23 cellular contexts compared by ENCODE assay signal in the genomic region with DNA sequence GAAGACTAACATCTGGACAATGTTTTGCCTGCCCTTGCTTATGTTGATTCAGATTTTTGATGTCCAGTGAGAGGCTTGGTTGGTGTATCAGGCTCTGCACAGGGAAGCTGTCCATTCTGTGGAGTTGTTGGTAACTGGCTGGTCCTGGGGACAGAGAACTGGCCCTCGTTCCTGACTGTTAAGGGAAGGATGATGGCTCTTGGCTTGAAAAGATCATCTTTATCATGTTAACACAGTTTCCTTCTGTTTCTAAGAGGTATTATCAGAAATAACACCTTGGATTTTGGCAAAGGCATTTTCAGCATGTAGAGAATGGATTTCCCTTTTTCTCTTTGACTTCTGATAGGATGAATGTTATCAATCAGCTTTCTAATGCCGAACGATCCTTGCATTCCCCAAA.
"Had no signal": no experiment of that assay in that cellular context is flagged by ENCODE, and none has a peak within 500 bp of the region (broad histone marks: within the 10 kb centered on the region; RNA-seq: fewer than 3 reads in every experiment).

No MANE protein-coding gene starts in this region.

- H3K9me3 Mint-ChIP-seq: activated B cell treated with CpG ODN at 0.5 μM for 24 hours; activated CD4-positive, alpha-beta T cell treated with anti-CD3 and anti-CD28 coated beads, Interleukin-2, amount 10 ng/mL, durations not matched to agents 24 days and 14 days; activated naive CD4-positive, alpha-beta T cell treated with anti-CD3 and anti-CD28 coated beads, Interleukin-2, amount 50 U/mL, for 24 hours; activated T-cell treated with anti-CD3 and anti-CD28 coated beads, Interleukin-2, amount 50 U/mL, for 24 hours; activated T-helper 1 cell treated with anti-CD3 and anti-CD28 coated beads, Interleukin-12 subunit alpha, Interleukin-12 subunit beta, Interleukin-2, Interleukin-4 antibody, amounts not matched to agents 30 ng/mL and 10 ng/mL and 1 ng/mL, durations not matched to agents 14 hours and 24 hours and 36 hours had no signal

- ATAC-seq: activated CD8-positive, alpha-beta memory T cell treated with anti-CD3 and anti-CD28 coated beads, Interleukin-2, amount 10 ng/mL, durations not matched to agents 7 days and 5 days; body of pancreas; PC-3 had no signal

- H3K9me3 ChIP-seq: body of pancreas had no signal

- H3K27me3 Mint-ChIP-seq: activated B cell treated with CpG ODN at 0.5 μM for 24 hours; activated CD4-positive, alpha-beta T cell treated with anti-CD3 and anti-CD28 coated beads, Interleukin-2, amount 10 ng/mL, durations not matched to agents 24 days and 14 days; activated CD8-positive, alpha-beta memory T cell treated with anti-CD3 and anti-CD28 coated beads, Interleukin-2, amount 10 ng/mL, durations not matched to agents 7 days and 5 days; activated naive CD4-positive, alpha-beta T cell treated with anti-CD3 and anti-CD28 coated beads, Interleukin-2, amount 50 U/mL, for 24 hours; activated T-cell treated with anti-CD3 and anti-CD28 coated beads, Interleukin-2, amount 50 U/mL, for 24 hours had no signal

- H3K4me3 ChIP-seq: body of pancreas had no signal

- DNase-seq: activated B cell treated with CpG ODN at 0.5 μM for 24 hours; activated CD4-positive, alpha-beta T cell treated with anti-CD3 and anti-CD28 coated beads for 1 hour; activated CD4-positive, alpha-beta T cell treated with anti-CD3 and anti-CD28 coated beads, Interleukin-2, amount 10 ng/mL, durations not matched to agents 24 days and 14 days; activated CD4-positive, alpha-beta T cell treated with anti-CD3 and anti-CD28 coated beads, Interleukin-2, amount 50 U/mL, for 48 hours; activated CD8-positive, alpha-beta memory T cell treated with anti-CD3 and anti-CD28 coated beads, Interleukin-2, amount 10 ng/mL, durations not matched to agents 7 days and 5 days; activated effector memory CD4-positive, alpha-beta T cell treated with Interleukin-2 at 50 U/mL for 16 hours; activated naive CD4-positive, alpha-beta T cell; activated T-cell treated with anti-CD3 and anti-CD28 coated beads, Interleukin-2, amount 50 U/mL, for 24 hours; aorta; body of pancreas; central memory CD4-positive, alpha-beta T cell; Kasumi-1; NCI-H1105 treated with DMSO at 0.1 percent for 48 hours; NCI-H146; NCI-H187 treated with DMSO at 0.1 percent for 48 hours; NCI-H2081 treated with DMSO at 0.1 percent for 48 hours; NCI-H446; NCI-H524; PC-3; SHP77 treated with DMSO at 0.1 percent for 48 hours; T-helper 1 cell had no signal

- H3K27ac ChIP-seq: body of pancreas had no signal

- H3K4me1 ChIP-seq: body of pancreas had no signal

- H3K4me3 Mint-ChIP-seq: activated B cell treated with CpG ODN at 0.5 μM for 24 hours; activated CD4-positive, alpha-beta T cell treated with anti-CD3 and anti-CD28 coated beads, Interleukin-2, amount 10 ng/mL, durations not matched to agents 24 days and 14 days; activated CD8-positive, alpha-beta memory T cell treated with anti-CD3 and anti-CD28 coated beads, Interleukin-2, amount 10 ng/mL, durations not matched to agents 7 days and 5 days; activated naive CD4-positive, alpha-beta T cell treated with anti-CD3 and anti-CD28 coated beads, Interleukin-2, amount 50 U/mL, for 24 hours; activated T-cell treated with anti-CD3 and anti-CD28 coated beads, Interleukin-2, amount 50 U/mL, for 24 hours; activated T-helper 1 cell treated with anti-CD3 and anti-CD28 coated beads, Interleukin-12 subunit alpha, Interleukin-12 subunit beta, Interleukin-2, Interleukin-4 antibody, amounts not matched to agents 30 ng/mL and 10 ng/mL and 1 ng/mL, durations not matched to agents 14 hours and 24 hours and 36 hours had no signal

- H3K36me3 Mint-ChIP-seq: activated CD8-positive, alpha-beta memory T cell treated with anti-CD3 and anti-CD28 coated beads, Interleukin-2, amount 10 ng/mL, durations not matched to agents 7 days and 5 days; activated naive CD4-positive, alpha-beta T cell treated with anti-CD3 and anti-CD28 coated beads, Interleukin-2, amount 50 U/mL, for 24 hours had no signal

- H3K27ac Mint-ChIP-seq: activated B cell treated with CpG ODN at 0.5 μM for 24 hours; activated CD4-positive, alpha-beta T cell treated with anti-CD3 and anti-CD28 coated beads, Interleukin-2, amount 10 ng/mL, durations not matched to agents 24 days and 14 days; activated CD8-positive, alpha-beta memory T cell treated with anti-CD3 and anti-CD28 coated beads, Interleukin-2, amount 10 ng/mL, durations not matched to agents 7 days and 5 days; activated naive CD4-positive, alpha-beta T cell treated with anti-CD3 and anti-CD28 coated beads, Interleukin-2, amount 50 U/mL, for 24 hours; activated T-cell treated with anti-CD3 and anti-CD28 coated beads, Interleukin-2, amount 50 U/mL, for 24 hours; activated T-helper 1 cell treated with anti-CD3 and anti-CD28 coated beads, Interleukin-12 subunit alpha, Interleukin-12 subunit beta, Interleukin-2, Interleukin-4 antibody, amounts not matched to agents 30 ng/mL and 10 ng/mL and 1 ng/mL, durations not matched to agents 14 hours and 24 hours and 36 hours had no signal

- H3K4me1 Mint-ChIP-seq: activated B cell treated with CpG ODN at 0.5 μM for 24 hours; activated CD4-positive, alpha-beta T cell treated with anti-CD3 and anti-CD28 coated beads, Interleukin-2, amount 10 ng/mL, durations not matched to agents 24 days and 14 days; activated CD8-positive, alpha-beta memory T cell treated with anti-CD3 and anti-CD28 coated beads, Interleukin-2, amount 10 ng/mL, durations not matched to agents 7 days and 5 days; activated naive CD4-positive, alpha-beta T cell treated with anti-CD3 and anti-CD28 coated beads, Interleukin-2, amount 50 U/mL, for 24 hours had no signal

- H3K27me3 ChIP-seq: body of pancreas had no signal
